In the genomic region with DNA sequence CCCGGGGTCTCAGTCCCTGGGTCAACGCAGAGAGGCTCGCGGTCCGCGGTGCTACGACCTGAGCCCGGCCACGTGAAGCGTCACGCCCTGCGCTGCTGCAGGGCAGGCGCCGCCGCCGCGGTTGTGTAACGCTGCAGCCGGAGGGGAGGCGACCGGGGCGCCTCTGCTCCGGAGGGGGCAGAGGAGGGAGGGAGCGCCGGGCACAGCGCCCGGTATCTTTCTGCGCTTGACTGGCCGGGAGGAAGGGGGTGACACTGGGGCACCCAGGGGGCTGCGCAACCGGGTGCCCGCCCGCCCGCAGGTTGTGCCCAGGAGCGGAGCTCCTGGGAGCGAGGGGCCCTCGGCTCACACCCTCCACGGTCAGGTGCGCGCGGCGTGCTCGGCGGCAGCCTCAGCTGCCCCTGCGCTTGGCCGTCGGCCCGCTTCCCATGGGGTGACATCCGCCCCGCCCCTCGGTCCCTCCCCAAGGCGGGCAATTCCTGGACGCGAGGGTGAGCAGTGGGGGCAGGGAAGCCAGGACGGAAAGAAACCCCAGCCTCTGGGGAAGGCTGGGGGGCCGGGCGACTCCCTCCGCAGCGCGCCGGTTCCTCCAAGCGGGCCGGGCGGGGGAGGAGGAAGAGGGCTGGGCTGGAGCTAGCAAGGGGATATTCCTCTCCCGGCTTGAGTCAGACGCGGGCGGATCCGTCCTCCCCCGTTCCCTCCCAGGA, we compare ENCODE assay signal across 8 cellular contexts.
A peak's percentile ranks its signal among the peaks of the same experiment; 100 is the strongest.
DNase-seq lines count a peak whose midpoint lies in the region; ATAC-seq and TF ChIP-seq lines count a peak whose summit lies in the region.

No MANE protein-coding gene starts in this region.

- ATAC-seq in GM18511 (IDR thresholded peaks at IDR 0.05; ENCODE audit: unreplicated experiment) (peak; percentile 52), HG03025 (IDR thresholded peaks at IDR 0.05; ENCODE audit: low FRiP score, unreplicated experiment) (peak; percentile 42)

- H3K36me3 ChIP-seq in ACC112 (ENCODE audit: insufficient read depth, low read length) = peaks cover 22% of the 10 kb centered on the region

- peaks cover 40% of the 10 kb centered on the region for H3K79me2 ChIP-seq in ACC112 (ENCODE audit: control insufficient read depth, insufficient read depth, low read length, unreplicated experiment)

- peak overlapping the region; percentile 99 for H3K27ac ChIP-seq in ACC112 (ENCODE audit: low read depth, low read length)
- H3K27ac ChIP-seq in layer of hippocampus (ENCODE audit: low read depth, low read length) = peak overlapping the region; percentile 92

- peaks cover 20% of the 10 kb centered on the region for H3K4me1 ChIP-seq in ACC112 (ENCODE audit: control insufficient read depth, insufficient read depth, low read length, unreplicated experiment)

- H3K27me3 ChIP-seq in ACC112 (ENCODE audit: insufficient read depth, low read length) = no peaks in the 10 kb centered on the region
- H3K27me3 ChIP-seq in layer of hippocampus (ENCODE audit: control insufficient read depth, insufficient read depth, low read length) = no peaks in the 10 kb centered on the region

- peak; percentile 84 for DNase-seq in NCI-H2196 (lab: John Stamatoyannopoulos, UW; ENCODE audit: unreplicated experiment)
- peak; percentile 50 to 60 (median 54) for DNase-seq in activated CD4-positive, CD25-positive, alpha-beta regulatory T cell (lab: John Stamatoyannopoulos, UW)
- DNase-seq in choroid plexus epithelial cell (ENCODE audit: low read depth) = peak; percentile 99
- peak; percentile 91 to 93 for DNase-seq in stimulated activated CD4-positive, alpha-beta T cell treated with anti-CD3 and anti-CD28 coated beads, Interleukin-15, amount 100 ng/mL, for 48 hours (ENCODE audit: low read depth in 2 of 2)

- no peak for TF ChIP-seq CTCF in choroid plexus epithelial cell (conservative IDR thresholded peaks at IDR 0.05; ENCODE audit: low read depth, low read length)

- peak overlapping the region; percentile 35 for H2AFZ ChIP-seq in ACC112 (ENCODE audit: low read length, unreplicated experiment)

- H3K4me3 ChIP-seq in ACC112 (ENCODE audit: low read depth, low read length) (peak overlapping the region; percentile 77), choroid plexus epithelial cell (ENCODE audit: low read depth, low read length) (peak overlapping the region; percentile 99)

Comparison
In these comparisons a context has a peak if more than half of its experiments do, and no peak if none do; other contexts are left out.
1. Peak in every context shown above with its lines: DNase-seq, ATAC-seq, H3K4me3 ChIP-seq and H3K27ac ChIP-seq.